Comparison of ENCODE assay signal across 1 cellular context in genomic region chr6:166772518-166772917, GRCh38.
TF ChIP-seq lines count a peak whose summit lies in the region.

No MANE protein-coding gene starts in this region.

TF ChIP-seq in GM12878, 131 proteins besides CTCF, POLR2A, EP300 and RAD21 (continued from another document):
- TF ChIP-seq ATF2 (IDR thresholded peaks at IDR 0.05; ENCODE audit: low read length) = no peak
- no peak for TF ChIP-seq MXI1 (IDR thresholded peaks at IDR 0.05; ENCODE audit: low read depth, low read length)
- TF ChIP-seq POLR2AphosphoS5 (IDR thresholded peaks at IDR 0.05; ENCODE audit: low read length) = no peak
